1 cellular context compared by ENCODE assay signal in the genomic region with DNA sequence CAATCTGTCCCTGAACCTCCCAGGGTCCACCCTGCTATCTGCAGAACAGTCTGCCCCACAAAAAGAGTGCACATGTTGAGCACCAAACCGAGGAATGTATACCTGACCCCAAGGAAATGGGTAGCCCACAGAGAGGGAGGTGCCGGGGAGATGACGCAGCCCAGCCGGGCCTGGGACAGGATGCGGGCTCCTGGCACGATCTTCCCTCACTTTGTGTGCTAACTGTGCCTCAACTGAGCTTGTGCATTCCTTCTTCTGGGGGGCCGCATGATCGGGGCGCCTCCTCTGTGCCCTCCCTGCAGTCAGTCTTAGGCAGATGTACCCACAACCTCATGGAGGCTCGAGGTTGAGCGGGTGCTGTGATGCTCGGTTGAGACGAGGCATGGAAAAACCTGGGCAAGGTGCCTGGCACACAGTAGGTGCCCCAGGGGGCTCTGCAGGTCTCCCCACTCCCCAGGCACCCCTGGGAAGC.
A peak's percentile ranks its signal among the peaks of the same experiment; 100 is the strongest.
TF ChIP-seq lines count a peak whose summit lies in the region.

No MANE protein-coding gene starts in this region.

TF ChIP-seq in IMR-90, 13 proteins besides CTCF, POLR2A, EP300 and RAD21:
- TF ChIP-seq MAZ (IDR thresholded peaks at IDR 0.05; ENCODE audit: borderline replicate concordance, low read depth, low read length) (0 out of 2 replicates have a peak, but pooled peaks have one; percentile 31), CEBPB (IDR thresholded peaks at IDR 0.05; ENCODE audit: low read depth, low read length) (no peak)
